Comparison of ENCODE assay signal across 25 cellular contexts in the genomic region with DNA sequence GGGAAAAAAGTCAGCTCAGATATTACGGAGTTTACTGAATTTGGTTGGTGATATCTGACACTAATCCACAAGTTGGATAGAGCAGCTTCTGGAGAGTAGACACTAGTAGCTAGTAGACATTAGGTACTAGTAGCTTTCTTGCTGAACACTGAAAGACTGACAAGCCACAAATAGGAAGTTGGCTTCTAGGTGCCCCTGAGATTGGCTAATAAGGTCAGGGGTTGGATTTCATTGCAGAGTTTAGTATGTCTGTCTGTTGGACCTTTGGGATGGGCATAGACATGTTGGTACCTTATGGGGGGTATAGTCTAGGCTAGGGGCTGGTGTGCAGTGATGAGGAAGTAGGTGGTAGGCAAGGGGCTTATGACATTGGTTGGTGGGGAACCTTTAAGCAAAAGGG.
"Had no signal": no experiment of that assay in that cellular context is flagged by ENCODE, and none has a peak within 500 bp of the region (broad histone marks: within the 10 kb centered on the region; RNA-seq: fewer than 3 reads in every experiment).

No MANE protein-coding gene starts in this region.

- DNase-seq: kidney glomerular epithelial cell; left cardiac atrium; lower lobe of right lung; mammary epithelial cell; mesenchymal stem cell; naive thymus-derived CD8-positive, alpha-beta T cell; nucleus accumbens; pancreas; posterior cingulate gyrus; retina; right cardiac atrium; stimulated activated CD4-positive, alpha-beta T cell treated with anti-CD3 and anti-CD28 coated beads, Interleukin-12 subunit alpha, Interleukin-12 subunit beta, amount 100 ng/mL, for 4 hours; stimulated activated CD4-positive, alpha-beta T cell treated with anti-CD3 and anti-CD28 coated beads, Interleukin-15, amount 100 ng/mL, for 24 hours; stimulated activated CD4-positive, alpha-beta T cell treated with anti-CD3 and anti-CD28 coated beads, Interleukin-4, amount 100 ng/mL, for 24 hours; stimulated activated naive CD4-positive, alpha-beta T cell; tibial artery; trophoblast cell; upper lobe of right lung had no signal

- ATAC-seq: left cardiac atrium; left lobe of liver; lower lobe of right lung; naive thymus-derived CD8-positive, alpha-beta T cell; pancreas; right cardiac atrium; sciatic nerve; stimulated activated effector memory CD8-positive, alpha-beta T cell treated with anti-CD3 and anti-CD28 coated beads, Interleukin-12 subunit alpha, Interleukin-12 subunit beta, amount 100 ng/mL, for 72 hours; upper lobe of right lung had no signal

- H3K4me3 ChIP-seq: lower lobe of right lung, pancreas, prostate gland, skin epidermis, suprapubic skin, thoracic aorta, tibial artery, upper lobe of right lung had no signal
